ENCODE assay signal across 1 cellular context in the genomic region with DNA sequence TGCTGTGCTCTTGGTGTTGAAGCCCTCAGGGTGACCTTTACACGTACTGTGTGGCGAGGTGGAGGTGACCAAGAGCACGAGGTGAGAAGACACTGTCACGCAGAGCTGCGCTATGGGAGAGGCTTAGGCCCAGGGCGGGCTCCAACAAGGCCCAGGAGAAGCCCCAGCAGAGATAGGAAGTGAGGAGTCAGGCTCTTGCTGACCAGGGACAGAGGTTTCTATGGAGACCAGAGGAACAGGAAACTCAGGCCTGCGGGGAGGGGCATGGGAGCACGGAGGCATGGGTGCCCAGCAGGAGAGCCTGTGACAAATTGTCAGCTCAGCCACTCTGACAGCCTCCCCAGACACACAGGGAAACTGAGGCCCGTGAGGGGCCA.
TF ChIP-seq lines count a peak whose summit lies in the region.

No MANE protein-coding gene starts in this region.

TF ChIP-seq in H1, 55 proteins besides CTCF, POLR2A, EP300 and RAD21 (continued from another document):
- TF ChIP-seq ATF2 (IDR thresholded peaks at IDR 0.05; ENCODE audit: low read length) (no peak), KDM4A (IDR thresholded peaks at IDR 0.05; ENCODE audit: low read depth, low read length, severe bottlenecking) (no peak), MAFK (IDR thresholded peaks at IDR 0.05; ENCODE audit: low read depth, low read length) (no peak), SRF (IDR thresholded peaks at IDR 0.05; ENCODE audit: low read depth, low read length) (no peak), SP4 (IDR thresholded peaks at IDR 0.05; ENCODE audit: low read length) (no peak), SUZ12 (IDR thresholded peaks at IDR 0.05; ENCODE audit: low read length) (no peak)
- TF ChIP-seq, protein P1, sequence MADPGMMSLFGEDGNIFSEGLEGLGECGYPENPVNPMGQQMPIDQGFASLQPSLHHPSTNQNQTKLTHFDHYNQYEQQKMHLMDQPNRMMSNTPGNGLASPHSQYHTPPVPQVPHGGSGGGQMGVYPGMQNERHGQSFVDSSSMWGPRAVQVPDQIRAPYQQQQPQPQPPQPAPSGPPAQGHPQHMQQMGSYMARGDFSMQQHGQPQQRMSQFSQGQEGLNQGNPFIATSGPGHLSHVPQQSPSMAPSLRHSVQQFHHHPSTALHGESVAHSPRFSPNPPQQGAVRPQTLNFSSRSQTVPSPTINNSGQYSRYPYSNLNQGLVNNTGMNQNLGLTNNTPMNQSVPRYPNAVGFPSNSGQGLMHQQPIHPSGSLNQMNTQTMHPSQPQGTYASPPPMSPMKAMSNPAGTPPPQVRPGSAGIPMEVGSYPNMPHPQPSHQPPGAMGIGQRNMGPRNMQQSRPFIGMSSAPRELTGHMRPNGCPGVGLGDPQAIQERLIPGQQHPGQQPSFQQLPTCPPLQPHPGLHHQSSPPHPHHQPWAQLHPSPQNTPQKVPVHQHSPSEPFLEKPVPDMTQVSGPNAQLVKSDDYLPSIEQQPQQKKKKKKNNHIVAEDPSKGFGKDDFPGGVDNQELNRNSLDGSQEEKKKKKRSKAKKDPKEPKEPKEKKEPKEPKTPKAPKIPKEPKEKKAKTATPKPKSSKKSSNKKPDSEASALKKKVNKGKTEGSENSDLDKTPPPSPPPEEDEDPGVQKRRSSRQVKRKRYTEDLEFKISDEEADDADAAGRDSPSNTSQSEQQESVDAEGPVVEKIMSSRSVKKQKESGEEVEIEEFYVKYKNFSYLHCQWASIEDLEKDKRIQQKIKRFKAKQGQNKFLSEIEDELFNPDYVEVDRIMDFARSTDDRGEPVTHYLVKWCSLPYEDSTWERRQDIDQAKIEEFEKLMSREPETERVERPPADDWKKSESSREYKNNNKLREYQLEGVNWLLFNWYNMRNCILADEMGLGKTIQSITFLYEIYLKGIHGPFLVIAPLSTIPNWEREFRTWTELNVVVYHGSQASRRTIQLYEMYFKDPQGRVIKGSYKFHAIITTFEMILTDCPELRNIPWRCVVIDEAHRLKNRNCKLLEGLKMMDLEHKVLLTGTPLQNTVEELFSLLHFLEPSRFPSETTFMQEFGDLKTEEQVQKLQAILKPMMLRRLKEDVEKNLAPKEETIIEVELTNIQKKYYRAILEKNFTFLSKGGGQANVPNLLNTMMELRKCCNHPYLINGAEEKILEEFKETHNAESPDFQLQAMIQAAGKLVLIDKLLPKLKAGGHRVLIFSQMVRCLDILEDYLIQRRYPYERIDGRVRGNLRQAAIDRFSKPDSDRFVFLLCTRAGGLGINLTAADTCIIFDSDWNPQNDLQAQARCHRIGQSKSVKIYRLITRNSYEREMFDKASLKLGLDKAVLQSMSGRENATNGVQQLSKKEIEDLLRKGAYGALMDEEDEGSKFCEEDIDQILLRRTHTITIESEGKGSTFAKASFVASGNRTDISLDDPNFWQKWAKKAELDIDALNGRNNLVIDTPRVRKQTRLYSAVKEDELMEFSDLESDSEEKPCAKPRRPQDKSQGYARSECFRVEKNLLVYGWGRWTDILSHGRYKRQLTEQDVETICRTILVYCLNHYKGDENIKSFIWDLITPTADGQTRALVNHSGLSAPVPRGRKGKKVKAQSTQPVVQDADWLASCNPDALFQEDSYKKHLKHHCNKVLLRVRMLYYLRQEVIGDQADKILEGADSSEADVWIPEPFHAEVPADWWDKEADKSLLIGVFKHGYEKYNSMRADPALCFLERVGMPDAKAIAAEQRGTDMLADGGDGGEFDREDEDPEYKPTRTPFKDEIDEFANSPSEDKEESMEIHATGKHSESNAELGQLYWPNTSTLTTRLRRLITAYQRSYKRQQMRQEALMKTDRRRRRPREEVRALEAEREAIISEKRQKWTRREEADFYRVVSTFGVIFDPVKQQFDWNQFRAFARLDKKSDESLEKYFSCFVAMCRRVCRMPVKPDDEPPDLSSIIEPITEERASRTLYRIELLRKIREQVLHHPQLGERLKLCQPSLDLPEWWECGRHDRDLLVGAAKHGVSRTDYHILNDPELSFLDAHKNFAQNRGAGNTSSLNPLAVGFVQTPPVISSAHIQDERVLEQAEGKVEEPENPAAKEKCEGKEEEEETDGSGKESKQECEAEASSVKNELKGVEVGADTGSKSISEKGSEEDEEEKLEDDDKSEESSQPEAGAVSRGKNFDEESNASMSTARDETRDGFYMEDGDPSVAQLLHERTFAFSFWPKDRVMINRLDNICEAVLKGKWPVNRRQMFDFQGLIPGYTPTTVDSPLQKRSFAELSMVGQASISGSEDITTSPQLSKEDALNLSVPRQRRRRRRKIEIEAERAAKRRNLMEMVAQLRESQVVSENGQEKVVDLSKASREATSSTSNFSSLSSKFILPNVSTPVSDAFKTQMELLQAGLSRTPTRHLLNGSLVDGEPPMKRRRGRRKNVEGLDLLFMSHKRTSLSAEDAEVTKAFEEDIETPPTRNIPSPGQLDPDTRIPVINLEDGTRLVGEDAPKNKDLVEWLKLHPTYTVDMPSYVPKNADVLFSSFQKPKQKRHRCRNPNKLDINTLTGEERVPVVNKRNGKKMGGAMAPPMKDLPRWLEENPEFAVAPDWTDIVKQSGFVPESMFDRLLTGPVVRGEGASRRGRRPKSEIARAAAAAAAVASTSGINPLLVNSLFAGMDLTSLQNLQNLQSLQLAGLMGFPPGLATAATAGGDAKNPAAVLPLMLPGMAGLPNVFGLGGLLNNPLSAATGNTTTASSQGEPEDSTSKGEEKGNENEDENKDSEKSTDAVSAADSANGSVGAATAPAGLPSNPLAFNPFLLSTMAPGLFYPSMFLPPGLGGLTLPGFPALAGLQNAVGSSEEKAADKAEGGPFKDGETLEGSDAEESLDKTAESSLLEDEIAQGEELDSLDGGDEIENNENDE (IDR thresholded peaks at IDR 0.05; ENCODE audit: insufficient replicate concordance, low read length), result no peak
- TF ChIP-seq, protein P2, sequence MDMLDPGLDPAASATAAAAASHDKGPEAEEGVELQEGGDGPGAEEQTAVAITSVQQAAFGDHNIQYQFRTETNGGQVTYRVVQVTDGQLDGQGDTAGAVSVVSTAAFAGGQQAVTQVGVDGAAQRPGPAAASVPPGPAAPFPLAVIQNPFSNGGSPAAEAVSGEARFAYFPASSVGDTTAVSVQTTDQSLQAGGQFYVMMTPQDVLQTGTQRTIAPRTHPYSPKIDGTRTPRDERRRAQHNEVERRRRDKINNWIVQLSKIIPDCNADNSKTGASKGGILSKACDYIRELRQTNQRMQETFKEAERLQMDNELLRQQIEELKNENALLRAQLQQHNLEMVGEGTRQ (IDR thresholded peaks at IDR 0.05; ENCODE audit: low read length), result no peak
TF ChIP-seq in H1: peak in this region for 0.
